In the genomic region with DNA sequence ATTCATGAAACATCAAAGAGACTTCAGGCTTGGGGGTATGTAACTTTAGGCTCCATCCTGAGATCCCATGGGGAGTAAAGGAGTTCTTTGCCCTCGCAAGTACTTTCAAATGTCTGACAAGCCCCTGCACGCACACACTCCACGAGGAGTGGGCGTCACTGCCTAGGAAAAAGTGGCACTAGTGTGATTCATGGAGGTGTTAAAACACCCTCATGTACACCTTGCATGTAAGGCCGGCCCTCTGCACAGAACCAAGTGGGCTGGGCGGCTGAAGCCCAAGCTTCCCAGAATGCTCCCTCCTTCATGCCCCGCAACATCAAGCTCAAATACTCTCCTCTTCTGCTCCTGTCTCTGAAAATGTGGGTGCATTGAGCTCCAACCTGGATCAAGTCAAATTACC, we compare ENCODE assay signal across 10 cellular contexts. TPM values are rescaled to one million over a fixed set of nuclear protein-coding genes. Genes with fewer than 3 reads are reported as not detected.
A peak's percentile ranks its signal among the peaks of the same experiment; 100 is the strongest.
DNase-seq lines count a peak whose midpoint lies in the region; ATAC-seq and TF ChIP-seq lines count a peak whose summit lies in the region.
"Had no signal": no experiment of that assay in that cellular context is flagged by ENCODE, and none has a peak within 500 bp of the region (broad histone marks: within the 10 kb centered on the region; RNA-seq: fewer than 3 reads in every experiment).

No MANE protein-coding gene starts in this region.

- DNase-seq in left ventricle myocardium inferior (peak; percentile 6), heart right ventricle (no peak), putamen (ENCODE audit: low spot score) (peak; percentile 70), NCI-H82 (lab: John Stamatoyannopoulos, UW) (no peak), MG63 (no peak)
- no peak for DNase-seq in effector memory CD8-positive, alpha-beta T cell

- 95 to 96% methylated on average over 7 of the region's 7 CpGs for WGBS in heart right ventricle, 2 donors

- H3K27me3 Mint-ChIP-seq in effector memory CD8-positive, alpha-beta T cell: no peaks in the 10 kb centered on the region

- H3K36me3 Mint-ChIP-seq in effector memory CD8-positive, alpha-beta T cell (ENCODE audit: insufficient read depth): peaks cover 16% of the 10 kb centered on the region

- peaks cover 16 to 21% of the 10 kb centered on the region in 2 donors for H3K4me1 Mint-ChIP-seq in effector memory CD8-positive, alpha-beta T cell (ENCODE audit: low read depth in 2 of 2)

- H3K4me1 ChIP-seq in left ventricle myocardium inferior (peaks cover 56% of the 10 kb centered on the region), heart right ventricle (peaks cover 5 to 48% (median 31%) of the 10 kb centered on the region in 9 donors)

- H3K36me3 ChIP-seq in left ventricle myocardium inferior (peaks cover 45% of the 10 kb centered on the region), heart right ventricle (peaks cover 0 to 83% (median 20%) of the 10 kb centered on the region in 9 donors), MG63 (no peaks in the 10 kb centered on the region)

- peak overlapping the region; percentile 15 to 25 for H3K27ac Mint-ChIP-seq in effector memory CD8-positive, alpha-beta T cell
- H3K27ac Mint-ChIP-seq: GM23338 had no signal

- no peak for TF ChIP-seq CTCF in left ventricle myocardium inferior (IDR thresholded peaks at IDR 0.05; ENCODE audit: borderline replicate concordance)
- TF ChIP-seq CTCF in heart right ventricle (IDR thresholded peaks at IDR 0.05): no peak

- no peak overlapping the region for H3K27ac ChIP-seq in left ventricle myocardium inferior (replicated peaks)
- H3K27ac ChIP-seq in heart right ventricle: no peak overlapping the region

- ATAC-seq in heart right ventricle (no peak), HG03571 (IDR thresholded peaks at IDR 0.05; ENCODE audit: unreplicated experiment) (no peak), GM18502 (IDR thresholded peaks at IDR 0.05; ENCODE audit: poor library complexity, unreplicated experiment) (no peak)
- no peak for ATAC-seq in effector memory CD8-positive, alpha-beta T cell (replicated peaks)

- no peaks in the 10 kb centered on the region for H3K27me3 ChIP-seq in left ventricle myocardium inferior (ENCODE audit: low read depth)
- no peaks in the 10 kb centered on the region for H3K27me3 ChIP-seq in heart right ventricle
- no peaks in the 10 kb centered on the region for H3K27me3 ChIP-seq in MG63

- H3K4me3 Mint-ChIP-seq in effector memory CD8-positive, alpha-beta T cell: no peak overlapping the region
- H3K4me3 Mint-ChIP-seq: GM23338 had no signal

- no peak overlapping the region for H3K4me3 ChIP-seq in left ventricle myocardium inferior
- H3K4me3 ChIP-seq in heart right ventricle: no peak overlapping the region
- H3K4me3 ChIP-seq in MG63: no peak overlapping the region
- H3K4me3 ChIP-seq: A549, GM23338 had no signal

- H3K9me3 Mint-ChIP-seq in effector memory CD8-positive, alpha-beta T cell: no peaks in the 10 kb centered on the region
- H3K9me3 Mint-ChIP-seq: GM23338 had no signal

- intact Hi-C loops in left ventricle myocardium inferior (cut with micrococcal nuclease): loop anchor here (2.0 kb wide), 1 partner anchor 200 kb away; no protein-coding TSS in a partner anchor
- intact Hi-C loops in heart right ventricle (cut with DNase I): loop anchor here in 4 of 10 donors (2.0 to 5.0 kb wide), 2 partner anchors 200 to 266 kb away; no protein-coding TSS in a partner anchor

- H3K9me3 ChIP-seq in left ventricle myocardium inferior (replicated peaks) (no peaks in the 10 kb centered on the region), heart right ventricle (no peaks in the 10 kb centered on the region), MG63 (no peaks in the 10 kb centered on the region)
- H3K9me3 ChIP-seq: A549 had no signal

RNA-seq across cellular contexts. Expression of gene HS1BP3, which starts 7.8 kb away (rescaled TPM):
- total RNA-seq in left ventricle myocardium inferior (16.6 TPM), heart right ventricle (10 to 100 TPM; 11.3 to 26.3 (median 16.1) TPM)
- polyA plus RNA-seq in heart right ventricle: 10 to 100 TPM; 16.8 to 24.6 TPM
- 10.9 and 28.0 TPM in 2 replicates for total RNA-seq in MG63 (2014; rRNA removed; shearing (Covaris generic); ENCODE audit: low replicate concordance)

RNA-seq across cellular contexts. Expression of gene GDF7, which starts 23.9 kb away (rescaled TPM):
- 0.58 TPM for total RNA-seq in left ventricle myocardium inferior
- total RNA-seq in heart right ventricle: 1 to 10 TPM in 1 of 10 donors, under 1 TPM in 9; 0.10 to 1.2 (median 0.66) TPM
- polyA plus RNA-seq in heart right ventricle: under 1 TPM; 0.17 to 0.37 TPM
- total RNA-seq in MG63 (2014; rRNA removed; shearing (Covaris generic); ENCODE audit: low replicate concordance): not detected in 2 replicates

Comparison
In these comparisons a context has a peak if more than half of its experiments do, and no peak if none do; other contexts are left out.
1. DNase-seq: peak in left ventricle myocardium inferior (single experiment) and putamen (single experiment); none in heart right ventricle (0 of 2), effector memory CD8-positive, alpha-beta T cell (0 of 3), NCI-H82 (single experiment) and MG63 (single experiment).